ENCODE assay signal across 2 cellular contexts in genomic region chr18:74644713-74645112, GRCh38.
TF ChIP-seq lines count a peak whose summit lies in the region.

No MANE protein-coding gene starts in this region.

TF ChIP-seq in SK-N-SH, 30 proteins besides CTCF, POLR2A, EP300 and RAD21 (continued from another document):
- TF ChIP-seq TAF1 (IDR thresholded peaks at IDR 0.05; ENCODE audit: borderline replicate concordance, low read depth, low read length) = no peak

TF ChIP-seq in SK-N-SH treated with all-trans-retinoic acid at 6 μM for 48 hours, 23 proteins besides CTCF, POLR2A, EP300 and RAD21 (continued from another document):
- TF ChIP-seq PATZ1 (CRISPR knock-in tag; IDR thresholded peaks at IDR 0.05; ENCODE audit: borderline replicate concordance) (no peak), OSR1 (CRISPR knock-in tag; IDR thresholded peaks at IDR 0.05) (no peak), CREB5 (CRISPR knock-in tag; IDR thresholded peaks at IDR 0.05; ENCODE audit: low read depth) (no peak)
